In genomic region chr1:1135339-1136111, GRCh38 we compare ENCODE assay signal across 20 cellular contexts. TPM values are rescaled to one million over a fixed set of nuclear protein-coding genes. Genes with fewer than 3 reads are reported as not detected.
DNase-seq lines count a peak whose midpoint lies in the region; TF ChIP-seq lines count a peak whose summit lies in the region.
"Had no signal": no experiment of that assay in that cellular context is flagged by ENCODE, and none has a peak within 500 bp of the region (broad histone marks: within the 10 kb centered on the region; RNA-seq: fewer than 3 reads in every experiment).

No MANE protein-coding gene starts in this region.

- H3K9me3 ChIP-seq in mucosa of rectum (ENCODE audit: control insufficient read depth in 2 of 2, low read length in 2 of 2) (no peaks in the 10 kb centered on the region), thyroid gland (no peaks in the 10 kb centered on the region)

- intact Hi-C loops in thyroid gland (cut with DNase I), result no loop called here

- no peak for TF ChIP-seq CTCF in thyroid gland (IDR thresholded peaks at IDR 0.05)
- TF ChIP-seq CTCF in coronary artery (IDR thresholded peaks at IDR 0.05), result no peak

- in situ Hi-C loops in KBM-7 (cut with MboI; ENCODE audit: low pct_unique_long_range_greater_than_20kb, low sequenced_read_pairs), result loop anchor here (25.0 kb wide), 1 partner anchor 102 kb away; the partner anchor contains the start of genes B3GALT6, C1QTNF12 and SDF4

- H3K4me1 ChIP-seq in mucosa of rectum (ENCODE audit: control insufficient read depth in 2 of 2, insufficient read depth in 2 of 2, low read length in 2 of 2) (peaks cover 25 to 47% of the 10 kb centered on the region in 2 donors), thyroid gland (peaks cover 0 to 7% of the 10 kb centered on the region in 2 donors)

- DNase-seq in CD1c-positive myeloid dendritic cell (ENCODE audit: extremely low spot score) (peak; percentile 16), COR-L47 (lab: John Stamatoyannopoulos, UW) (peak; percentile 29), astrocyte of the hippocampus (ENCODE audit: low read depth, low spot score) (peak; percentile 74), thyroid gland (no peak), KBM-7 (no peak), coronary artery (ENCODE audit: low spot score) (no peak)
- DNase-seq: activated CD8-positive, alpha-beta memory T cell treated with anti-CD3 and anti-CD28 coated beads, Interleukin-2, amount 50 U/mL, for 48 hours; CD8-positive, alpha-beta T cell; cerebellar nuclear complex; GDM1; GOT3; head of caudate nucleus; retina; stimulated activated CD8-positive, alpha-beta memory T cell treated with anti-CD3 and anti-CD28 coated beads, Interleukin-4, amount 100 ng/mL, for 48 hours; SW 1271; trophoblast cell had no signal

- no peak for TF ChIP-seq POLR2A in thyroid gland (IDR thresholded peaks at IDR 0.05)

- H3K36me3 ChIP-seq in mucosa of rectum (ENCODE audit: control insufficient read depth in 2 of 2, insufficient read depth in 2 of 2, low read length in 2 of 2), result no peaks in the 10 kb centered on the region
- H3K36me3 ChIP-seq in thyroid gland, result no peaks in the 10 kb centered on the region

- H3K9ac ChIP-seq in mucosa of rectum (ENCODE audit: low read depth in 1 of 2, low read length in 2 of 2), result peak overlapping the region; percentile 60 to 82

- H3K27me3 ChIP-seq in mucosa of rectum (ENCODE audit: control insufficient read depth in 2 of 2, insufficient read depth in 2 of 2, low read length in 2 of 2), result no peaks in the 10 kb centered on the region
- H3K27me3 ChIP-seq in thyroid gland, result peaks cover 12% of the 10 kb centered on the region

- no peak overlapping the region for H3K4me3 ChIP-seq in mucosa of rectum (ENCODE audit: low read length in 2 of 2)
- H3K4me3 ChIP-seq in thyroid gland (replicated peaks in 1 of 3), result no peak overlapping the region
- no peak overlapping the region for H3K4me3 ChIP-seq in coronary artery

- H3K27ac ChIP-seq in mucosa of rectum (ENCODE audit: low read depth in 2 of 2, low read length in 2 of 2) (peak overlapping the region; percentile 93 to 94), thyroid gland (no peak overlapping the region), coronary artery (no peak overlapping the region)
- H3K27ac ChIP-seq: epithelial cell of prostate had no signal

- 87 to 88% methylated on average over 13 to 20 of the region's 20 CpGs for WGBS in thyroid gland, 2 donors

RNA-seq across cellular contexts. Expression of gene C1orf159, which starts 19.6 kb away (rescaled TPM):
- total RNA-seq in thyroid gland, result 10 to 100 TPM; 10.3 to 27.6 (median 19.6) TPM

RNA-seq across cellular contexts. Expression of gene TTLL10, which starts 38.2 kb away (rescaled TPM):
- under 1 TPM in 2 of 4 donors, not detected in 2; 0.13 to 0.29 TPM for total RNA-seq in thyroid gland
- total RNA-seq: CD8-positive, alpha-beta T cell; HepG2; kidney epithelial cell had no signal

Comparison
In these comparisons a context has a peak if more than half of its experiments do, and no peak if none do; other contexts are left out.
1. DNase-seq: peak in CD1c-positive myeloid dendritic cell (single experiment), COR-L47 (single experiment) and astrocyte of the hippocampus (single experiment); none in thyroid gland (0 of 2), KBM-7 (single experiment) and coronary artery (single experiment).
2. H3K27ac ChIP-seq: peak in mucosa of rectum (2 of 2); none in thyroid gland (0 of 3) and coronary artery (0 of 2).